ENCODE assay signal across 18 cellular contexts in the genomic region with DNA sequence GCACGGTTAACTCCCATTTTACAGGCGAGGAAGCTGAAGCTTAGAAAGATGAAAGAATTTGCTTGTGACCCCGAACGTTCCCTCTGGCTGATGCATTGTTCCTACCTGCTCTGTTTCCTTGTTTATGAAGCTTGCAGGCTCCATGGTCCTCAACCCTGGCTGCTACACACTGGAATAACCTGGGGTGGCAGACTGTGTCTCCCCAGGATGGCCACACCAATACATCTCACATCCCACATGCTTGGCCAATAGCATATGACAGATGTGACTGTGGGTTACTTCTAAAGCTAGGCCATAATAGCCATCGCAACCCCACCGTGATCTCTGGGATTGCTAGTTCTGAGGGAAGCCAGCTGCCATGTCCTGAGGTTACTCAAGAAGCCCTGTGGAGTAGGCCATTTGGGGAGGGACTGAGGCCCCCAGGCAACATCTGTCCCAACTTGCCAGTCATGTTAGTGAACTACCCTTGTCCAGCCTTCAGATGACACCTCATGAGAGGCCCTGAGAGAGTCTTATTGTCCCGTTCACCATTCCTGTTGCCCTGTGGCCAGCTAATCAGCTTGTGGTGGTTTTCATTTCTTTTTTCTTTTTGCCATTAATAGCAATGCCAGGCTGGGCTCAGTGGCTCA. TPM values are rescaled to one million over a fixed set of nuclear protein-coding genes. Genes with fewer than 3 reads are reported as not detected.
"Had no signal": no experiment of that assay in that cellular context is flagged by ENCODE, and none has a peak within 500 bp of the region (broad histone marks: within the 10 kb centered on the region; RNA-seq: fewer than 3 reads in every experiment).

No MANE protein-coding gene starts in this region.

- H3K36me3 Mint-ChIP-seq: mesothelial cell of epicardium, neural progenitor cell had no signal

- H3K79me2 ChIP-seq: parathyroid adenoma had no signal

- H3K4me2 ChIP-seq: neural progenitor cell had no signal

- H3K4me3 ChIP-seq: breast epithelium, gastrocnemius medialis, neural progenitor cell, suprapubic skin had no signal

- DNase-seq: activated CD4-positive, alpha-beta T cell treated with anti-CD3 and anti-CD28 coated beads, Interleukin-2, amount 50 U/mL, for 4 hours; activated CD4-positive, CD25-positive, alpha-beta regulatory T cell treated with anti-CD3 and anti-CD28 coated beads, Interleukin-2, amount 50 U/mL, for 72 hours; activated naive CD4-positive, alpha-beta T cell; activated T-cell treated with anti-CD3 and anti-CD28 coated beads, Interleukin-2, amount 50 U/mL, for 72 hours; aorta; effector CD4-positive, alpha-beta T cell; gastrocnemius medialis; right cardiac atrium; stimulated activated naive CD4-positive, alpha-beta T cell; T-helper 9 cell had no signal

- H3K4me1 ChIP-seq: breast epithelium, neural progenitor cell, suprapubic skin had no signal

- H3K27ac ChIP-seq: breast epithelium, gastrocnemius medialis, neural progenitor cell, suprapubic skin had no signal

- H3K27ac Mint-ChIP-seq: activated T-cell treated with anti-CD3 and anti-CD28 coated beads, Interleukin-2, amount 50 U/mL, for 72 hours; mesothelial cell of epicardium; neural progenitor cell had no signal

- H3K27me3 ChIP-seq: breast epithelium, gastrocnemius medialis, neural progenitor cell, suprapubic skin had no signal

- H3K9ac ChIP-seq: neural progenitor cell, parathyroid adenoma had no signal

- H3K9me3 ChIP-seq: breast epithelium, gastrocnemius medialis, suprapubic skin had no signal

- ATAC-seq: activated T-cell treated with anti-CD3 and anti-CD28 coated beads, Interleukin-2, amount 50 U/mL, for 72 hours; gastrocnemius medialis; right cardiac atrium had no signal

- H2AFZ ChIP-seq: neural progenitor cell, parathyroid adenoma had no signal

- H3K9me3 Mint-ChIP-seq: activated T-cell treated with anti-CD3 and anti-CD28 coated beads, Interleukin-2, amount 50 U/mL, for 72 hours; mesothelial cell of epicardium; neural progenitor cell had no signal

- FAIRE-seq: endothelial cell of umbilical vein, kidney had no signal

- H3K36me3 ChIP-seq: breast epithelium, gastrocnemius medialis, neural progenitor cell, suprapubic skin had no signal

- H3K4me3 Mint-ChIP-seq: activated T-cell treated with anti-CD3 and anti-CD28 coated beads, Interleukin-2, amount 50 U/mL, for 72 hours; mesothelial cell of epicardium; neural progenitor cell had no signal

RNA-seq across cellular contexts. Expression of a gene that starts 58.5 kb away (rescaled TPM):
- total RNA-seq: activated T-cell treated with anti-CD3 and anti-CD28 coated beads, Interleukin-2, amount 50 U/mL, for 72 hours; endothelial cell of umbilical vein; fibroblast of lung had no signal
- polyA plus RNA-seq: endothelial cell of umbilical vein, fibroblast of lung had no signal
